ENCODE assay signal across 9 cellular contexts in genomic region chr3:128053614-128054013, GRCh38. TPM values are rescaled to one million over a fixed set of nuclear protein-coding genes. Genes with fewer than 3 reads are reported as not detected.
DNase-seq lines count a peak whose midpoint lies in the region; ATAC-seq, FAIRE-seq and TF ChIP-seq lines count a peak whose summit lies in the region.
"Had no signal": no experiment of that assay in that cellular context is flagged by ENCODE, and none has a peak within 500 bp of the region (broad histone marks: within the 10 kb centered on the region; RNA-seq: fewer than 3 reads in every experiment).

No MANE protein-coding gene starts in this region.

- no peak for TF ChIP-seq CTCF in fibroblast of the aortic adventitia (IDR thresholded peaks at IDR 0.05; ENCODE audit: insufficient read depth, low read length)

- no peaks in the 10 kb centered on the region for H3K27me3 Mint-ChIP-seq in T-cell

- TF ChIP-seq POLR2A in GM12892 (IDR thresholded peaks at IDR 0.05; ENCODE audit: low read depth, low read length): no peak; the same call in 1 of the 2 replicates

- H3K4me3 ChIP-seq in fibroblast of the aortic adventitia (ENCODE audit: low read depth, low read length): peak overlapping the region; percentile 89
- peak overlapping the region; percentile 92 for H3K4me3 ChIP-seq in skeletal muscle cell (ENCODE audit: low read depth, low read length)

- H3K4me1 Mint-ChIP-seq in T-cell: peaks cover 44 to 46% (median 45%) of the 10 kb centered on the region in 3 donors

- CTCF ChIA-PET in T-cell (lab: Charles Lee): interaction anchor here in 1 of 2 donors (0.6 kb wide), 1 partner anchor 81 kb away, joined by 4 read pairs; no protein-coding TSS in a partner anchor

- DNase-seq in GM12892 (ENCODE audit: insufficient read length) (no peak), T-cell (no peak), fibroblast of the aortic adventitia (ENCODE audit: low read depth) (no peak), skeletal muscle cell (ENCODE audit: low read depth) (no peak), NCI-H187 (lab: John Stamatoyannopoulos, UW) (no peak), cerebellar nuclear complex (lab: John Stamatoyannopoulos, UW) (no peak)
- DNase-seq in stimulated activated CD4-positive, alpha-beta T cell treated with anti-CD3 and anti-CD28 coated beads, Interleukin-4, amount 100 ng/mL, for 24 hours: no peak
- DNase-seq: NCI-H446 had no signal

- ATAC-seq in T-cell (replicated peaks in 1 of 4): no peak
- no peak for ATAC-seq in GM18870 (IDR thresholded peaks at IDR 0.05; ENCODE audit: unreplicated experiment)

- H3K4me3 Mint-ChIP-seq in T-cell: peak overlapping the region; percentile 94 to 98 (median 96)

- POLR2A ChIA-PET in T-cell (lab: Charles Lee): interaction anchor here in 1 of 2 donors (0.7 kb wide), 1 partner anchor 16 kb away, joined by 3 read pairs; no protein-coding TSS in a partner anchor

- H3K9me3 Mint-ChIP-seq in T-cell: no peaks in the 10 kb centered on the region

- FAIRE-seq in GM12892 (lab: Jason Lieb, UNC): peak; percentile 36

- peaks cover 38% of the 10 kb centered on the region for H3K36me3 Mint-ChIP-seq in T-cell

- H3K27ac Mint-ChIP-seq in T-cell: peak overlapping the region; percentile 92 to 95

RNA-seq across cellular contexts. Expression of gene SEC61A1, which starts 1.4 kb away (rescaled TPM):
- 53.7 TPM for polyA plus RNA-seq in GM12892 (2012; ENCODE audit: missing spikeins)
- total RNA-seq in T-cell (100 to 1,000 TPM; 120 to 156 (median 135) TPM), fibroblast of the aortic adventitia (ENCODE audit: low replicate concordance) (120 and 406 TPM in 2 replicates)
